Comparison of ENCODE assay signal across 1 cellular context in the genomic region with DNA sequence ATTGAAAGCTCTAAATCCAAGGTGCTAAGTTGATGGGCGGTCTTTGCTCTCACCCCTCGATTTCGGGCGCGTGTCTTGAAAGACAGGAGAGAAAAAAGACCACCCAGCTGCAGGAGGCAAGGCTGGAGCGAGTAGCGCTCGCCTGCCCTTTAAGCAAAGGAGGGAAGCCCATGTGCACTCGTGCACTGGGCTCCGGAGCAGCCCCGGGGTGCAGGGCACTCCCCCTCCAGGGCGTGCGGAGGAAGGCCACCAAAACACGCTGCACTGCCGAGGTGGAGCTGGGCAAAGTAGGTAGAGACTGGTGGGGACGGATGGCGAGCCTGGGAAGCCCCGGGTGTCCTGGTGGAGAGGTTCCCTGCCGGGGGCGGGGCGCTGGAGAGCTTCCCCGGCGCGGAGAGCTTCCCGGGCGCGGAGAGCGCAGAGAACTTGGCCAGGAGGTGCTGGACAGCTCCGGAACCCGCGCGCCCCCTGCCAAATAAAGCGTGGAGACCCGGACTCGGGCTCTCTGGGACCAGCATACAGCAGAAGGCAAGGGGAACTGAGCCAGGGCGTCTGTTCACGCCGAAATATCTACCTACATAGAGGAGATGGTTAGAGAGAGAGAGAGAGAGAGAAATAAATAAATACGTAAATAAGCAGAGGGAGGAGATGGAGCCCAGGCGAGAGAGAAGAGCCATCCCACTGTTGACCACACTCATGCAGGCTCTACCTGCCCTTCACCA.
TF ChIP-seq lines count a peak whose summit lies in the region.

No MANE protein-coding gene starts in this region.

TF ChIP-seq in HEK293, 187 proteins besides CTCF, POLR2A, EP300 and RAD21 (continued from another document):
- TF ChIP-seq, protein P1, sequence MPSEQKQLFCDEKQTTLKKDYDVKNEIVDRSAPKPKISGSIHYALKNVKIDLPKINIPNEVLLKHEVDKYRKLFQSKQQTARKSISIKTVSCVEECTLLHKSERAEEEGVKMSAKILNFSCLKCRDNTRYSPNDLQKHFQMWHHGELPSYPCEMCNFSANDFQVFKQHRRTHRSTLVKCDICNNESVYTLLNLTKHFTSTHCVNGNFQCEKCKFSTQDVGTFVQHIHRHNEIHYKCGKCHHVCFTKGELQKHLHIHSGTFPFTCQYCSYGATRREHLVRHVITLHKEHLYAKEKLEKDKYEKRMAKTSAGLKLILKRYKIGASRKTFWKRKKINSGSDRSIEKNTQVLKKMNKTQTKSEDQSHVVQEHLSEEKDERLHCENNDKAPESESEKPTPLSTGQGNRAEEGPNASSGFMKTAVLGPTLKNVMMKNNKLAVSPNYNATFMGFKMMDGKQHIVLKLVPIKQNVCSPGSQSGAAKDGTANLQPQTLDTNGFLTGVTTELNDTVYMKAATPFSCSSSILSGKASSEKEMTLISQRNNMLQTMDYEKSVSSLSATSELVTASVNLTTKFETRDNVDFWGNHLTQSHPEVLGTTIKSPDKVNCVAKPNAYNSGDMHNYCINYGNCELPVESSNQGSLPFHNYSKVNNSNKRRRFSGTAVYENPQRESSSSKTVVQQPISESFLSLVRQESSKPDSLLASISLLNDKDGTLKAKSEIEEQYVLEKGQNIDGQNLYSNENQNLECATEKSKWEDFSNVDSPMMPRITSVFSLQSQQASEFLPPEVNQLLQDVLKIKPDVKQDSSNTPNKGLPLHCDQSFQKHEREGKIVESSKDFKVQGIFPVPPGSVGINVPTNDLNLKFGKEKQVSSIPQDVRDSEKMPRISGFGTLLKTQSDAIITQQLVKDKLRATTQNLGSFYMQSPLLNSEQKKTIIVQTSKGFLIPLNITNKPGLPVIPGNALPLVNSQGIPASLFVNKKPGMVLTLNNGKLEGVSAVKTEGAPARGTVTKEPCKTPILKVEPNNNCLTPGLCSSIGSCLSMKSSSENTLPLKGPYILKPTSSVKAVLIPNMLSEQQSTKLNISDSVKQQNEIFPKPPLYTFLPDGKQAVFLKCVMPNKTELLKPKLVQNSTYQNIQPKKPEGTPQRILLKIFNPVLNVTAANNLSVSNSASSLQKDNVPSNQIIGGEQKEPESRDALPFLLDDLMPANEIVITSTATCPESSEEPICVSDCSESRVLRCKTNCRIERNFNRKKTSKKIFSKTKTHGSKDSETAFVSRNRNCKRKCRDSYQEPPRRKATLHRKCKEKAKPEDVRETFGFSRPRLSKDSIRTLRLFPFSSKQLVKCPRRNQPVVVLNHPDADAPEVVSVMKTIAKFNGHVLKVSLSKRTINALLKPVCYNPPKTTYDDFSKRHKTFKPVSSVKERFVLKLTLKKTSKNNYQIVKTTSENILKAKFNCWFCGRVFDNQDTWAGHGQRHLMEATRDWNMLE (tag by site-specific recombination; conservative IDR thresholded peaks at IDR 0.05; ENCODE audit: low read depth), result no peak
- TF ChIP-seq ZNF202 (tag by site-specific recombination; IDR thresholded peaks at IDR 0.05; ENCODE audit: borderline replicate concordance), result no peak
- TF ChIP-seq, protein P2, sequence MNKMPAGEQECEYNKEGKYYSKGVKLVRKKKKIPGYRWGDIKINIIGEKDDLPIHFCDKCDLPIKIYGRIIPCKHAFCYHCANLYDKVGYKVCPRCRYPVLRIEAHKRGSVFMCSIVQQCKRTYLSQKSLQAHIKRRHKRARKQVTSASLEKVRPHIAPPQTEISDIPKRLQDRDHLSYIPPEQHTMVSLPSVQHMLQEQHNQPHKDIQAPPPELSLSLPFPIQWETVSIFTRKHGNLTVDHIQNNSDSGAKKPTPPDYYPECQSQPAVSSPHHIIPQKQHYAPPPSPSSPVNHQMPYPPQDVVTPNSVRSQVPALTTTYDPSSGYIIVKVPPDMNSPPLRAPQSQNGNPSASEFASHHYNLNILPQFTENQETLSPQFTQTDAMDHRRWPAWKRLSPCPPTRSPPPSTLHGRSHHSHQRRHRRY (tag by site-specific recombination; IDR thresholded peaks at IDR 0.05), result no peak
- TF ChIP-seq ZNF658 (tag by site-specific recombination; IDR thresholded peaks at IDR 0.05), result no peak
- no peak for TF ChIP-seq TCF7L2 (IDR thresholded peaks at IDR 0.05; ENCODE audit: borderline replicate concordance, low read depth, low read length)
- TF ChIP-seq MEIS1 (CRISPR knock-in tag; IDR thresholded peaks at IDR 0.05; ENCODE audit: borderline replicate concordance), result peak; percentile 11; the same call in 1 of the 2 replicates
- TF ChIP-seq ZNF223 (tag by site-specific recombination; IDR thresholded peaks at IDR 0.05), result no peak
- peak; percentile 58; the same call in 1 of the 2 replicates for TF ChIP-seq ZNF76 (tag by site-specific recombination; IDR thresholded peaks at IDR 0.05; ENCODE audit: borderline replicate concordance, low read depth)
- TF ChIP-seq ZBTB8A (tag by site-specific recombination; IDR thresholded peaks at IDR 0.05), result peak; percentile 96
- TF ChIP-seq, protein P3, sequence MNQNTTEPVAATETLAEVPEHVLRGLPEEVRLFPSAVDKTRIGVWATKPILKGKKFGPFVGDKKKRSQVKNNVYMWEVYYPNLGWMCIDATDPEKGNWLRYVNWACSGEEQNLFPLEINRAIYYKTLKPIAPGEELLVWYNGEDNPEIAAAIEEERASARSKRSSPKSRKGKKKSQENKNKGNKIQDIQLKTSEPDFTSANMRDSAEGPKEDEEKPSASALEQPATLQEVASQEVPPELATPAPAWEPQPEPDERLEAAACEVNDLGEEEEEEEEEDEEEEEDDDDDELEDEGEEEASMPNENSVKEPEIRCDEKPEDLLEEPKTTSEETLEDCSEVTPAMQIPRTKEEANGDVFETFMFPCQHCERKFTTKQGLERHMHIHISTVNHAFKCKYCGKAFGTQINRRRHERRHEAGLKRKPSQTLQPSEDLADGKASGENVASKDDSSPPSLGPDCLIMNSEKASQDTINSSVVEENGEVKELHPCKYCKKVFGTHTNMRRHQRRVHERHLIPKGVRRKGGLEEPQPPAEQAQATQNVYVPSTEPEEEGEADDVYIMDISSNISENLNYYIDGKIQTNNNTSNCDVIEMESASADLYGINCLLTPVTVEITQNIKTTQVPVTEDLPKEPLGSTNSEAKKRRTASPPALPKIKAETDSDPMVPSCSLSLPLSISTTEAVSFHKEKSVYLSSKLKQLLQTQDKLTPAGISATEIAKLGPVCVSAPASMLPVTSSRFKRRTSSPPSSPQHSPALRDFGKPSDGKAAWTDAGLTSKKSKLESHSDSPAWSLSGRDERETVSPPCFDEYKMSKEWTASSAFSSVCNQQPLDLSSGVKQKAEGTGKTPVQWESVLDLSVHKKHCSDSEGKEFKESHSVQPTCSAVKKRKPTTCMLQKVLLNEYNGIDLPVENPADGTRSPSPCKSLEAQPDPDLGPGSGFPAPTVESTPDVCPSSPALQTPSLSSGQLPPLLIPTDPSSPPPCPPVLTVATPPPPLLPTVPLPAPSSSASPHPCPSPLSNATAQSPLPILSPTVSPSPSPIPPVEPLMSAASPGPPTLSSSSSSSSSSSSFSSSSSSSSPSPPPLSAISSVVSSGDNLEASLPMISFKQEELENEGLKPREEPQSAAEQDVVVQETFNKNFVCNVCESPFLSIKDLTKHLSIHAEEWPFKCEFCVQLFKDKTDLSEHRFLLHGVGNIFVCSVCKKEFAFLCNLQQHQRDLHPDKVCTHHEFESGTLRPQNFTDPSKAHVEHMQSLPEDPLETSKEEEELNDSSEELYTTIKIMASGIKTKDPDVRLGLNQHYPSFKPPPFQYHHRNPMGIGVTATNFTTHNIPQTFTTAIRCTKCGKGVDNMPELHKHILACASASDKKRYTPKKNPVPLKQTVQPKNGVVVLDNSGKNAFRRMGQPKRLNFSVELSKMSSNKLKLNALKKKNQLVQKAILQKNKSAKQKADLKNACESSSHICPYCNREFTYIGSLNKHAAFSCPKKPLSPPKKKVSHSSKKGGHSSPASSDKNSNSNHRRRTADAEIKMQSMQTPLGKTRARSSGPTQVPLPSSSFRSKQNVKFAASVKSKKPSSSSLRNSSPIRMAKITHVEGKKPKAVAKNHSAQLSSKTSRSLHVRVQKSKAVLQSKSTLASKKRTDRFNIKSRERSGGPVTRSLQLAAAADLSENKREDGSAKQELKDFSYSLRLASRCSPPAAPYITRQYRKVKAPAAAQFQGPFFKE (tag by site-specific recombination; IDR thresholded peaks at IDR 0.05; ENCODE audit: borderline replicate concordance), result no peak
- peak; percentile 45 for TF ChIP-seq ZFP37 (tag by site-specific recombination; IDR thresholded peaks at IDR 0.05)
- TF ChIP-seq SP7 (tag by site-specific recombination; IDR thresholded peaks at IDR 0.05), result peak; percentile 43
- TF ChIP-seq, protein P4, sequence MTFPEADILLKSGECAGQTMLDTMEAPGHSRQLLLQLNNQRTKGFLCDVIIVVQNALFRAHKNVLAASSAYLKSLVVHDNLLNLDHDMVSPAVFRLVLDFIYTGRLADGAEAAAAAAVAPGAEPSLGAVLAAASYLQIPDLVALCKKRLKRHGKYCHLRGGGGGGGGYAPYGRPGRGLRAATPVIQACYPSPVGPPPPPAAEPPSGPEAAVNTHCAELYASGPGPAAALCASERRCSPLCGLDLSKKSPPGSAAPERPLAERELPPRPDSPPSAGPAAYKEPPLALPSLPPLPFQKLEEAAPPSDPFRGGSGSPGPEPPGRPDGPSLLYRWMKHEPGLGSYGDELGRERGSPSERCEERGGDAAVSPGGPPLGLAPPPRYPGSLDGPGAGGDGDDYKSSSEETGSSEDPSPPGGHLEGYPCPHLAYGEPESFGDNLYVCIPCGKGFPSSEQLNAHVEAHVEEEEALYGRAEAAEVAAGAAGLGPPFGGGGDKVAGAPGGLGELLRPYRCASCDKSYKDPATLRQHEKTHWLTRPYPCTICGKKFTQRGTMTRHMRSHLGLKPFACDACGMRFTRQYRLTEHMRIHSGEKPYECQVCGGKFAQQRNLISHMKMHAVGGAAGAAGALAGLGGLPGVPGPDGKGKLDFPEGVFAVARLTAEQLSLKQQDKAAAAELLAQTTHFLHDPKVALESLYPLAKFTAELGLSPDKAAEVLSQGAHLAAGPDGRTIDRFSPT (tag by site-specific recombination; IDR thresholded peaks at IDR 0.05), result peak; percentile 49; the same call in 1 of the 2 replicates
- no peak for TF ChIP-seq ZNF624 (tag by site-specific recombination; IDR thresholded peaks at IDR 0.05)
- TF ChIP-seq ZNF521 (tag by site-specific recombination; IDR thresholded peaks at IDR 0.05), result no peak
- no peak for TF ChIP-seq ZNF548 (tag by site-specific recombination; IDR thresholded peaks at IDR 0.05)
- no peak for TF ChIP-seq ZNF16 (tag by site-specific recombination; IDR thresholded peaks at IDR 0.05; ENCODE audit: low read depth)
- no peak for TF ChIP-seq BCL11A (tag by site-specific recombination; IDR thresholded peaks at IDR 0.05; ENCODE audit: low read depth)
- no peak for TF ChIP-seq ZNF140 (tag by site-specific recombination; IDR thresholded peaks at IDR 0.05)
- TF ChIP-seq ZNF37A (tag by site-specific recombination; IDR thresholded peaks at IDR 0.05), result no peak
